Comparison of ENCODE assay signal across 1 cellular context in genomic region chr10:97318772-97319651, GRCh38.
A peak's percentile ranks its signal among the peaks of the same experiment; 100 is the strongest.
TF ChIP-seq lines count a peak whose summit lies in the region.

TSS of gene FRAT1 (plus strand) at chr10:97319271. CDS start at chr10:97319454, 183 bp downstream.

TF ChIP-seq in HepG2, 621 proteins besides CTCF, POLR2A, EP300 and RAD21 (continued from another document and continues in another):
- TF ChIP-seq STAT5B (CRISPR knock-in tag; IDR thresholded peaks at IDR 0.05) (no peak), SIX4 (CRISPR knock-in tag; IDR thresholded peaks at IDR 0.05) (0 out of 2 replicates have a peak, but pooled peaks have one; percentile 38), TCF7 (IDR thresholded peaks at IDR 0.05; ENCODE audit: low read depth) (no peak), ATF7-NPFF (CRISPR knock-in tag; IDR thresholded peaks at IDR 0.05; ENCODE audit: low read depth) (peak; percentile 66), MXI1 (IDR thresholded peaks at IDR 0.05; ENCODE audit: borderline replicate concordance, low read depth, low read length) (peak; percentile 59; the same call in 1 of the 3 replicates), CREM (IDR thresholded peaks at IDR 0.05) (peak; percentile 90), CREM (CRISPR knock-in tag; IDR thresholded peaks at IDR 0.05) (no peak), ZNF326 (CRISPR knock-in tag; IDR thresholded peaks at IDR 0.05; ENCODE audit: borderline replicate concordance) (no peak), PAWR (CRISPR knock-in tag; IDR thresholded peaks at IDR 0.05; ENCODE audit: borderline replicate concordance) (no peak), POLR2G (IDR thresholded peaks at IDR 0.05; ENCODE audit: low read depth, low read length) (peak; percentile 83), GLMP (CRISPR knock-in tag; IDR thresholded peaks at IDR 0.05; ENCODE audit: borderline replicate concordance) (no peak), IKZF4 (CRISPR knock-in tag; IDR thresholded peaks at IDR 0.05; ENCODE audit: borderline replicate concordance, low read depth, not compliant biosample characterization) (peak; percentile 90), ZNF441 (CRISPR knock-in tag; IDR thresholded peaks at IDR 0.05; ENCODE audit: borderline replicate concordance) (no peak), HMG20A (CRISPR knock-in tag; IDR thresholded peaks at IDR 0.05; ENCODE audit: borderline replicate concordance) (no peak), TAF1 (CRISPR knock-in tag; IDR thresholded peaks at IDR 0.05) (peak; percentile 38; the same call in 1 of the 2 replicates), ZZZ3 (CRISPR knock-in tag; IDR thresholded peaks at IDR 0.05; ENCODE audit: borderline replicate concordance) (no peak), ASH2L (IDR thresholded peaks at IDR 0.05; ENCODE audit: insufficient read length, low read depth, low read length) (peak; percentile 59), DPF2 (CRISPR knock-in tag; IDR thresholded peaks at IDR 0.05; ENCODE audit: borderline replicate concordance, low read depth) (no peak), POLR2AphosphoS2 (IDR thresholded peaks at IDR 0.05; ENCODE audit: low read depth, low read length) (no peak), DRAP1 (CRISPR knock-in tag; IDR thresholded peaks at IDR 0.05) (0 out of 2 replicates have a peak, but pooled peaks have one; percentile 10), MAZ (IDR thresholded peaks at IDR 0.05; ENCODE audit: borderline replicate concordance, low read depth, low read length) (peak; percentile 46; the same call in 1 of the 2 replicates), MAZ (CRISPR knock-in tag; IDR thresholded peaks at IDR 0.05; ENCODE audit: low read depth) (peak; percentile 47; the same call in 1 of the 2 replicates), HOXA3 (CRISPR knock-in tag; IDR thresholded peaks at IDR 0.05) (peak; percentile 24; the same call in 1 of the 2 replicates), KDM1A (CRISPR knock-in tag; IDR thresholded peaks at IDR 0.05) (no peak), KDM5A (IDR thresholded peaks at IDR 0.05; ENCODE audit: borderline replicate concordance, low read length) (peak; percentile 41; the same call in 1 of the 2 replicates), NAIF1 (CRISPR knock-in tag; IDR thresholded peaks at IDR 0.05; ENCODE audit: borderline replicate concordance) (no peak), GATAD1 (CRISPR knock-in tag; IDR thresholded peaks at IDR 0.05) (no peak), ZKSCAN1 (IDR thresholded peaks at IDR 0.05; ENCODE audit: low read length) (no peak), TARDBP (CRISPR knock-in tag; IDR thresholded peaks at IDR 0.05) (no peak), ZNF18 (CRISPR knock-in tag; IDR thresholded peaks at IDR 0.05; ENCODE audit: insufficient replicate concordance) (peak; percentile 37), SSRP1 (CRISPR knock-in tag; IDR thresholded peaks at IDR 0.05) (no peak), ZNF777 (CRISPR knock-in tag; IDR thresholded peaks at IDR 0.05) (no peak), LCORL (IDR thresholded peaks at IDR 0.05) (no peak), LCORL (CRISPR knock-in tag; IDR thresholded peaks at IDR 0.05) (peak; percentile 18; the same call in 1 of the 2 replicates), ZNF75D (CRISPR knock-in tag; IDR thresholded peaks at IDR 0.05; ENCODE audit: borderline replicate concordance) (no peak), ZNF484 (CRISPR knock-in tag; IDR thresholded peaks at IDR 0.05; ENCODE audit: borderline replicate concordance, low read depth) (no peak), LRRFIP1 (CRISPR knock-in tag; conservative IDR thresholded peaks at IDR 0.05) (no peak), SAP130 (CRISPR knock-in tag; IDR thresholded peaks at IDR 0.05; ENCODE audit: low read depth) (peak; percentile 88), HNF4A (CRISPR knock-in tag; IDR thresholded peaks at IDR 0.05) (no peak), SNAI1 (CRISPR knock-in tag; IDR thresholded peaks at IDR 0.05; ENCODE audit: borderline replicate concordance) (peak; percentile 62; the same call in 1 of the 2 replicates), ZNF142 (CRISPR knock-in tag; IDR thresholded peaks at IDR 0.05) (no peak; the same call in 1 of the 2 replicates), ZNF354B (CRISPR knock-in tag; IDR thresholded peaks at IDR 0.05) (no peak), ZNF766 (CRISPR knock-in tag; IDR thresholded peaks at IDR 0.05; ENCODE audit: borderline replicate concordance) (no peak), ZNF589 (CRISPR knock-in tag; conservative IDR thresholded peaks at IDR 0.05) (no peak), JUN (CRISPR knock-in tag; IDR thresholded peaks at IDR 0.05) (peak; percentile 48; the same call in 1 of the 2 replicates), MZF1 (CRISPR knock-in tag; IDR thresholded peaks at IDR 0.05; ENCODE audit: borderline replicate concordance) (no peak), IRF2 (CRISPR knock-in tag; IDR thresholded peaks at IDR 0.05) (no peak), BCL6 (CRISPR knock-in tag; IDR thresholded peaks at IDR 0.05) (no peak; the same call in 1 of the 2 replicates), MYPOP (CRISPR knock-in tag; IDR thresholded peaks at IDR 0.05) (peak; percentile 97), ZNF850 (CRISPR knock-in tag; conservative IDR thresholded peaks at IDR 0.05) (no peak)
- TF ChIP-seq, protein P1, sequence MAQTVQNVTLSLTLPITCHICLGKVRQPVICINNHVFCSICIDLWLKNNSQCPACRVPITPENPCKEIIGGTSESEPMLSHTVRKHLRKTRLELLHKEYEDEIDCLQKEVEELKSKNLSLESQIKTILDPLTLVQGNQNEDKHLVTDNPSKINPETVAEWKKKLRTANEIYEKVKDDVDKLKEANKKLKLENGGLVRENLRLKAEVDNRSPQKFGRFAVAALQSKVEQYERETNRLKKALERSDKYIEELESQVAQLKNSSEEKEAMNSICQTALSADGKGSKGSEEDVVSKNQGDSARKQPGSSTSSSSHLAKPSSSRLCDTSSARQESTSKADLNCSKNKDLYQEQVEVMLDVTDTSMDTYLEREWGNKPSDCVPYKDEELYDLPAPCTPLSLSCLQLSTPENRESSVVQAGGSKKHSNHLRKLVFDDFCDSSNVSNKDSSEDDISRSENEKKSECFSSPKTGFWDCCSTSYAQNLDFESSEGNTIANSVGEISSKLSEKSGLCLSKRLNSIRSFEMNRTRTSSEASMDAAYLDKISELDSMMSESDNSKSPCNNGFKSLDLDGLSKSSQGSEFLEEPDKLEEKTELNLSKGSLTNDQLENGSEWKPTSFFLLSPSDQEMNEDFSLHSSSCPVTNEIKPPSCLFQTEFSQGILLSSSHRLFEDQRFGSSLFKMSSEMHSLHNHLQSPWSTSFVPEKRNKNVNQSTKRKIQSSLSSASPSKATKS (CRISPR knock-in tag; IDR thresholded peaks at IDR 0.05): no peak
- TF ChIP-seq, protein P2, sequence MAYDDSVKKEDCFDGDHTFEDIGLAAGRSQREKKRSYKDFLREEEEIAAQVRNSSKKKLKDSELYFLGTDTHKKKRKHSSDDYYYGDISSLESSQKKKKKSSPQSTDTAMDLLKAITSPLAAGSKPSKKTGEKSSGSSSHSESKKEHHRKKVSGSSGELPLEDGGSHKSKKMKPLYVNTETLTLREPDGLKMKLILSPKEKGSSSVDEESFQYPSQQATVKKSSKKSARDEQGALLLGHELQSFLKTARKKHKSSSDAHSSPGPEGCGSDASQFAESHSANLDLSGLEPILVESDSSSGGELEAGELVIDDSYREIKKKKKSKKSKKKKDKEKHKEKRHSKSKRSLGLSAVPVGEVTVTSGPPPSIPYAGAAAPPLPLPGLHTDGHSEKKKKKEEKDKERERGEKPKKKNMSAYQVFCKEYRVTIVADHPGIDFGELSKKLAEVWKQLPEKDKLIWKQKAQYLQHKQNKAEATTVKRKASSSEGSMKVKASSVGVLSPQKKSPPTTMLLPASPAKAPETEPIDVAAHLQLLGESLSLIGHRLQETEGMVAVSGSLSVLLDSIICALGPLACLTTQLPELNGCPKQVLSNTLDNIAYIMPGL (CRISPR knock-in tag; IDR thresholded peaks at IDR 0.05; ENCODE audit: borderline replicate concordance in 1 of 2, low read depth in 1 of 2): no peak
- TF ChIP-seq, protein P3, sequence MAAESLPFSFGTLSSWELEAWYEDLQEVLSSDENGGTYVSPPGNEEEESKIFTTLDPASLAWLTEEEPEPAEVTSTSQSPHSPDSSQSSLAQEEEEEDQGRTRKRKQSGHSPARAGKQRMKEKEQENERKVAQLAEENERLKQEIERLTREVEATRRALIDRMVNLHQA (CRISPR knock-in tag; IDR thresholded peaks at IDR 0.05): no peak
